ENCODE assay signal across 24 cellular contexts in genomic region chr1:64495878-64496277, GRCh38. TPM values are rescaled to one million over a fixed set of nuclear protein-coding genes. Genes with fewer than 3 reads are reported as not detected.
A peak's percentile ranks its signal among the peaks of the same experiment; 100 is the strongest.
DNase-seq lines count a peak whose midpoint lies in the region; ATAC-seq, FAIRE-seq and TF ChIP-seq lines count a peak whose summit lies in the region.
"Had no signal": no experiment of that assay in that cellular context is flagged by ENCODE, and none has a peak within 500 bp of the region (broad histone marks: within the 10 kb centered on the region; RNA-seq: fewer than 3 reads in every experiment).

No MANE protein-coding gene starts in this region.

- no peak overlapping the region for H3K4me3 ChIP-seq in hepatocyte
- H3K4me3 ChIP-seq: spleen had no signal

- no peak overlapping the region for H3K4me3 Mint-ChIP-seq in activated naive CD4-positive, alpha-beta T cell treated with anti-CD3 and anti-CD28 coated beads, Interleukin-2, amount 10 ng/mL, durations not matched to agents 7 days and 5 days
- H3K4me3 Mint-ChIP-seq: activated T-cell treated with anti-CD3 and anti-CD28 coated beads, Interleukin-2, amount 50 U/mL, for 24 hours; CD4-positive, alpha-beta T cell; stimulated activated naive B cell treated with anti-CD40 and anti-IgM and Interleukin-4, amounts not matched to agents 10 μg/mL and 1 μg/mL and 100 μg/mL, for 72 hours; type B pancreatic cell had no signal

- H4K20me1 ChIP-seq in hepatocyte (ENCODE audit: insufficient read depth, poor library complexity, severe bottlenecking) = peaks cover 16% of the 10 kb centered on the region

- no peak overlapping the region for H2AFZ ChIP-seq in hepatocyte

- H3K79me2 ChIP-seq in hepatocyte = peaks cover 96% of the 10 kb centered on the region

- TF ChIP-seq CTCF in hepatocyte (IDR thresholded peaks at IDR 0.05; ENCODE audit: poor library complexity) = no peak

- H3K36me3 Mint-ChIP-seq in activated naive CD4-positive, alpha-beta T cell treated with anti-CD3 and anti-CD28 coated beads, Interleukin-2, amount 10 ng/mL, durations not matched to agents 7 days and 5 days = no peaks in the 10 kb centered on the region
- H3K36me3 Mint-ChIP-seq: type B pancreatic cell had no signal

- no peaks in the 10 kb centered on the region for H3K9me3 ChIP-seq in hepatocyte (ENCODE audit: low read depth)
- H3K9me3 ChIP-seq: SK-N-SH, spleen had no signal

- H3K36me3 ChIP-seq in hepatocyte (replicated peaks; ENCODE audit: insufficient read depth, low read depth) = no peaks in the 10 kb centered on the region
- H3K36me3 ChIP-seq: spleen had no signal

- H3K4me1 Mint-ChIP-seq in activated naive CD4-positive, alpha-beta T cell treated with anti-CD3 and anti-CD28 coated beads, Interleukin-2, amount 10 ng/mL, durations not matched to agents 7 days and 5 days = peaks cover 3% of the 10 kb centered on the region
- H3K4me1 Mint-ChIP-seq: stimulated activated naive B cell treated with anti-CD40 and anti-IgM and Interleukin-4, amounts not matched to agents 10 μg/mL and 1 μg/mL and 100 μg/mL, for 72 hours had no signal

- H3K9me3 Mint-ChIP-seq in activated naive CD4-positive, alpha-beta T cell treated with anti-CD3 and anti-CD28 coated beads, Interleukin-2, amount 10 ng/mL, durations not matched to agents 7 days and 5 days = no peaks in the 10 kb centered on the region
- H3K9me3 Mint-ChIP-seq: activated T-cell treated with anti-CD3 and anti-CD28 coated beads, Interleukin-2, amount 50 U/mL, for 24 hours; CD4-positive, alpha-beta T cell; stimulated activated naive B cell treated with anti-CD40 and anti-IgM and Interleukin-4, amounts not matched to agents 10 μg/mL and 1 μg/mL and 100 μg/mL, for 72 hours; type B pancreatic cell had no signal

- WGBS in hepatocyte (ENCODE audit: low lambda C conversion rate, missing lambda C conversion rate) = 73% methylated on average over 1 of the region's 1 CpG

- no peaks in the 10 kb centered on the region for H3K9me2 ChIP-seq in hepatocyte (replicated peaks; ENCODE audit: insufficient read depth)
- H3K9me2 ChIP-seq: SK-N-SH had no signal

- no peaks in the 10 kb centered on the region for H3K27me3 ChIP-seq in hepatocyte
- H3K27me3 ChIP-seq: spleen had no signal

- no peak overlapping the region for H3K27ac Mint-ChIP-seq in activated naive CD4-positive, alpha-beta T cell treated with anti-CD3 and anti-CD28 coated beads, Interleukin-2, amount 10 ng/mL, durations not matched to agents 7 days and 5 days
- H3K27ac Mint-ChIP-seq: activated T-cell treated with anti-CD3 and anti-CD28 coated beads, Interleukin-2, amount 50 U/mL, for 24 hours; CD4-positive, alpha-beta T cell; progenitor cell of endocrine pancreas; stimulated activated naive B cell treated with anti-CD40 and anti-IgM and Interleukin-4, amounts not matched to agents 10 μg/mL and 1 μg/mL and 100 μg/mL, for 72 hours; type B pancreatic cell had no signal

- no peak overlapping the region for H3K27ac ChIP-seq in hepatocyte
- H3K27ac ChIP-seq: spleen had no signal

- peak; percentile 84 for DNase-seq in DMS153 treated with DMSO at 0.1 percent for 48 hours (lab: John Stamatoyannopoulos, UW; ENCODE audit: unreplicated experiment)
- DNase-seq in NCI-H1105 treated with DMSO at 0.1 percent for 48 hours (lab: John Stamatoyannopoulos, UW) = peak; percentile 97
- peak; percentile 85 for DNase-seq in NCI-H345 (lab: John Stamatoyannopoulos, UW)
- DNase-seq in hepatocyte (ENCODE audit: low spot score) = no peak
- DNase-seq in urothelium cell line (ENCODE audit: low spot score) = no peak
- no peak for DNase-seq in activated naive CD4-positive, alpha-beta T cell treated with anti-CD3 and anti-CD28 coated beads, Interleukin-2, amount 10 ng/mL, durations not matched to agents 7 days and 5 days
- DNase-seq: ACHN; activated CD4-positive, alpha-beta T cell treated with anti-CD3 and anti-CD28 coated beads, Interleukin-2, amount 50 U/mL, for 4 hours; activated T-cell treated with anti-CD3 and anti-CD28 coated beads, Interleukin-2, amount 50 U/mL, for 24 hours; CD4-positive, alpha-beta T cell; hippocampal formation; IMR-90; NCI-H187 treated with DMSO at 0.1 percent for 48 hours; SK-N-SH; spleen; stimulated activated naive B cell treated with anti-CD40 and anti-IgM and Interleukin-4, amounts not matched to agents 10 μg/mL and 1 μg/mL and 100 μg/mL, for 72 hours had no signal

- H3K4me1 ChIP-seq in hepatocyte (ENCODE audit: insufficient read depth) = peaks cover 30% of the 10 kb centered on the region

- H3K4me2 ChIP-seq in hepatocyte = peak overlapping the region; percentile 3
- H3K4me2 ChIP-seq: SK-N-SH had no signal

- CTCF ChIA-PET in activated naive CD4-positive, alpha-beta T cell treated with anti-CD3 and anti-CD28 coated beads, Interleukin-2, amount 10 ng/mL, durations not matched to agents 7 days and 5 days (lab: Charles Lee) = no interaction called here

- FAIRE-seq in urothelium cell line (lab: Jason Lieb, UNC) = no peak
- FAIRE-seq: bronchial epithelial cell, TTC549 had no signal

- no peak for ATAC-seq in GM21526 (IDR thresholded peaks at IDR 0.05; ENCODE audit: low FRiP score, unreplicated experiment)
- ATAC-seq in GM21825 (IDR thresholded peaks at IDR 0.05; ENCODE audit: unreplicated experiment) = no peak
- ATAC-seq: HCT116; stimulated activated naive B cell treated with anti-CD40 and anti-IgM and Interleukin-4, amounts not matched to agents 10 μg/mL and 1 μg/mL and 100 μg/mL, for 72 hours had no signal

- H3K27me3 Mint-ChIP-seq in activated naive CD4-positive, alpha-beta T cell treated with anti-CD3 and anti-CD28 coated beads, Interleukin-2, amount 10 ng/mL, durations not matched to agents 7 days and 5 days = peaks cover 4% of the 10 kb centered on the region
- H3K27me3 Mint-ChIP-seq: progenitor cell of endocrine pancreas had no signal

RNA-seq across cellular contexts. Expression of gene CACHD1, which starts 25.9 kb away (rescaled TPM):
- 35.1 and 39.7 TPM in 2 replicates for total RNA-seq in hepatocyte
- 16.7 and 23.8 TPM in 2 replicates for polyA plus RNA-seq in hepatocyte
- total RNA-seq: OCI-LY7 had no signal

Comparison
In these comparisons a context has a peak if more than half of its experiments do, and no peak if none do; other contexts are left out.
1. DNase-seq: peak in DMS153 treated with DMSO at 0.1 percent for 48 hours (single experiment), NCI-H1105 treated with DMSO at 0.1 percent for 48 hours (single experiment) and NCI-H345 (single experiment); none in hepatocyte (single experiment), urothelium cell line (single experiment) and activated naive CD4-positive, alpha-beta T cell treated with anti-CD3 and anti-CD28 coated beads, Interleukin-2, amount 10 ng/mL, durations not matched to agents 7 days and 5 days (single experiment).